In the genomic region with DNA sequence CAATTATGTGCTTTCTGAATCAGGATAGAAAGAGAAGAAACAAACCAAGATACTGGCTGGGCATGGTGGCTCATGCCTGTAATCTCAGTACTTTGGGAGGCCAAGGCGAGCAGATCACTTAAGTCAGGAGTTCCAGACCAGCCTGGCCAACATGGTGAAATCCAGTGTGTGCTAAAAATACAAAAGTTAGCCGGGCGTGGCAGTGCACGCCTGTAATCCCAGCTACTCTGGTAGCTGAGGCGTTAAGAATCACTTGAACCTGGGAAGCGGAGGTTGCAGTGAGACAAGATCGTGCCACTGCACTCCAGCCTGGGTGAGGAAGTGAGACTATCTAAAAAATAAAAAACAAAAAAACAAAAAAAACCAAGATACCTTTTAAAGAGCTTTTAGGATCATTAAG, we compare ENCODE assay signal across 25 cellular contexts.
"Had no signal": no experiment of that assay in that cellular context is flagged by ENCODE, and none has a peak within 500 bp of the region (broad histone marks: within the 10 kb centered on the region; RNA-seq: fewer than 3 reads in every experiment).

No MANE protein-coding gene starts in this region.

- H3K4me3 ChIP-seq: body of pancreas, cardiac muscle cell, coronary artery, dorsolateral prefrontal cortex, gastroesophageal sphincter, spleen had no signal

- H3K4me3 Mint-ChIP-seq: activated naive CD8-positive, alpha-beta T cell; effector memory CD8-positive, alpha-beta T cell; natural killer cell; T-helper 2 cell treated with Interferon-gamma antibody and Interleukin-4, amounts not matched to agents 5 μg/mL and 100 μg/mL, for 36 hours; type B pancreatic cell had no signal

- H3K4me1 Mint-ChIP-seq: natural killer cell had no signal

- H3K4me1 ChIP-seq: testis had no signal

- H3K9me3 Mint-ChIP-seq: effector memory CD8-positive, alpha-beta T cell; natural killer cell; T-helper 2 cell treated with Interferon-gamma antibody and Interleukin-4, amounts not matched to agents 5 μg/mL and 100 μg/mL, for 36 hours; type B pancreatic cell had no signal

- H3K27ac Mint-ChIP-seq: activated naive CD8-positive, alpha-beta T cell; effector memory CD8-positive, alpha-beta T cell; natural killer cell; T-helper 2 cell treated with Interferon-gamma antibody and Interleukin-4, amounts not matched to agents 5 μg/mL and 100 μg/mL, for 36 hours; type B pancreatic cell had no signal

- H3K27ac ChIP-seq: body of pancreas, cardiac muscle cell, dorsolateral prefrontal cortex, testis had no signal

- H3K27me3 Mint-ChIP-seq: activated naive CD8-positive, alpha-beta T cell; effector memory CD8-positive, alpha-beta T cell; type B pancreatic cell had no signal

- H3K36me3 ChIP-seq: cardiac muscle cell, gastroesophageal sphincter, spleen had no signal

- ATAC-seq: body of pancreas; effector memory CD8-positive, alpha-beta T cell; gastroesophageal sphincter; left lobe of liver; natural killer cell; right cardiac atrium; stimulated activated naive CD8-positive, alpha-beta T cell treated with anti-CD3 and anti-CD28 coated beads, Interleukin-15, Interleukin-2, amounts not matched to agents 100 U/mL and 50 U/mL, for 24 hours had no signal

- H3K27me3 ChIP-seq: body of pancreas, cardiac muscle cell, dorsolateral prefrontal cortex, gastroesophageal sphincter, spleen, testis had no signal

- H3K36me3 Mint-ChIP-seq: activated naive CD8-positive, alpha-beta T cell; natural killer cell had no signal

- H3K9me3 ChIP-seq: body of pancreas, gastroesophageal sphincter, spleen, testis had no signal

- DNase-seq: activated CD4-positive, alpha-beta T cell treated with anti-CD3 and anti-CD28 coated beads for 4 hours; activated CD4-positive, alpha-beta T cell treated with anti-CD3 and anti-CD28 coated beads, Interleukin-2, amount 50 U/mL, for 4 hours; activated CD8-positive, alpha-beta memory T cell treated with anti-CD3 and anti-CD28 coated beads for 24 hours; activated effector memory CD4-positive, alpha-beta T cell treated with Interleukin-2 at 50 U/mL for 16 hours; activated naive CD4-positive, alpha-beta T cell treated with Interleukin-2 at 50 U/mL for 16 hours; anterior cingulate cortex; body of pancreas; dorsolateral prefrontal cortex; effector memory CD8-positive, alpha-beta T cell; erythroblast; head of caudate nucleus; natural killer cell; right cardiac atrium; spleen; stimulated activated CD4-positive, alpha-beta T cell treated with anti-CD3 and anti-CD28 coated beads, Interleukin-2, amount 100 ng/mL, for 48 hours; stimulated activated naive CD8-positive, alpha-beta T cell treated with anti-CD3 and anti-CD28 coated beads, Interleukin-15, Interleukin-2, amounts not matched to agents 100 U/mL and 50 U/mL, for 24 hours; T-helper 1 cell; testis had no signal
